In the genomic region with DNA sequence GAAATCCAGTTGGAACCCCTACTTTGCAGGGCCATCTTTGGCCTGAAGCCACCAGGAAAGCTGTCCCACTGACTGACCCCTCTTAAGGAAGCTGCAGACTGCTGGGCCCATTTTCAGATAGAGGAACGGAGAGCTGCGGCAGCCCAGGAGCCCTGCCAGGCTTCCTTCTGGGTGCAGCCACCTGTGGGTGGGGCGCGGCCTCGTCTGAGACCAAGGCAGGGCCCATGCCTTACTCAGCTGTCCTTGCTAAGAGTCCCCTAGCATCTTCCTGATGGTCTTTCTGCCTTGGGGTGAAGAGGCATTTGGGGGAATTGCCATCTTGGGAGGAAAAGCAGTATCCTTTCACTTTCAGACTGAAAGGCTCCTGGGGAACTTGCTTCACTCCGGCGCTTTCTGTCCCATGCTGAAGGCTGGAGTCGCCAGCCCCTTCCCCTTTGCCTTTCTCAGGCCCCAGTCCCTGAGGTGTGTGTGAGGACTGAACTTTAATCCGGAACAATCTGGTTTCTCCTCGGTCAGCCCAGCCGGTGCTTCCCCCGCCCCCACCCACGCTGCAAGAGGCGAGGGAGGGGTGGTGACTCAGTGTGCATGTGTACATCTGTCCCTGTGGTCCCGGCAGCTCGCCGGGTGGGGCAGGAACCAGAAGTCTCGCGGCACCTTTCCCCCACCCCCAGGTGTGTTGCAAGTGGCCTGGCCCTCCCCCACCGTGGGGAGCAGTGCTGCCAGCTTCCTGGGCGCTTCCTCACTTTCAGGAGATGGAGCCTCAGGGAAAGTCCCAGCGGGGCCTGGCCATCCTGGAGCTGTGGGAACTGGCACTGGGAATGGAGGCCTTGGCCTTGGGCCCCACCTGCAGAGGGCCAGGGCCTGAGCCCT, we compare ENCODE assay signal across 8 cellular contexts. TPM values are rescaled to one million over a fixed set of nuclear protein-coding genes. Genes with fewer than 3 reads are reported as not detected.
DNase-seq lines count a peak whose midpoint lies in the region; ATAC-seq and TF ChIP-seq lines count a peak whose summit lies in the region.

No MANE protein-coding gene starts in this region.

- no peak overlapping the region for H2BK15ac ChIP-seq in mesendoderm (replicated peaks; ENCODE audit: low read depth)

- no peak overlapping the region for H2BK120ac ChIP-seq in mesendoderm (ENCODE audit: low read depth, low read length)

- no peak overlapping the region for H3K9ac ChIP-seq in mesendoderm (ENCODE audit: low read length)

- H3K27me3 ChIP-seq in MG63 (no peaks in the 10 kb centered on the region), mesendoderm (ENCODE audit: insufficient read depth, low read length, poor library complexity) (no peaks in the 10 kb centered on the region)

- H3K4me1 ChIP-seq in mesendoderm (ENCODE audit: control insufficient read depth, low read depth, low read length): peaks cover 15% of the 10 kb centered on the region

- H4K5ac ChIP-seq in mesendoderm (ENCODE audit: low read length): no peak overlapping the region

- no peak for TF ChIP-seq CTCF in choroid plexus epithelial cell (conservative IDR thresholded peaks at IDR 0.05; ENCODE audit: low read depth, low read length)

- peak overlapping the region; percentile 28 for H3K4me3 ChIP-seq in MG63
- H3K4me3 ChIP-seq in choroid plexus epithelial cell (ENCODE audit: low read depth, low read length): peak overlapping the region; percentile 34
- no peak overlapping the region for H3K4me3 ChIP-seq in mesendoderm (ENCODE audit: low read length)

- no peak overlapping the region for H3K23ac ChIP-seq in mesendoderm (ENCODE audit: low read length)

- H4K8ac ChIP-seq in mesendoderm (ENCODE audit: low read depth, low read length): no peak overlapping the region

- no peak overlapping the region for H3K56ac ChIP-seq in mesendoderm (ENCODE audit: low read length)

- no peak overlapping the region for H3K27ac ChIP-seq in mesendoderm (ENCODE audit: low read depth, low read length)

- H3K4ac ChIP-seq in mesendoderm (ENCODE audit: low read depth, low read length): no peak overlapping the region

- no peak overlapping the region for H2BK5ac ChIP-seq in mesendoderm (ENCODE audit: low read length)

- no peak overlapping the region for H3K4me2 ChIP-seq in mesendoderm (ENCODE audit: low read length)

- no peak overlapping the region for H3K18ac ChIP-seq in mesendoderm (ENCODE audit: low read length)

- no CpG with 5 or more reads among the region's 22 CpGs for WGBS in mesendoderm (ENCODE audit: extremely low coverage, insufficient coverage, low lambda C conversion rate)

- DNase-seq in Ammon's horn (ENCODE audit: low spot score) (peak; percentile 52), MG63 (peak; percentile 90), choroid plexus epithelial cell (ENCODE audit: low read depth) (peak; percentile 89), mesendoderm (peak; percentile 11), NCI-H2227 treated with DMSO at 0.1 percent for 48 hours (lab: John Stamatoyannopoulos, UW) (no peak)
- peak; percentile 83 for DNase-seq in activated CD4-positive, alpha-beta T cell treated with anti-CD3 and anti-CD28 coated beads for 1 hour
- DNase-seq in stimulated activated CD8-positive, alpha-beta memory T cell treated with anti-CD3 and anti-CD28 coated beads, Interleukin-4, amount 100 ng/mL, for 24 hours (ENCODE audit: low read depth): peak; percentile 91

- no peak overlapping the region for H2AK5ac ChIP-seq in mesendoderm (ENCODE audit: low read length)

- H3K9me3 ChIP-seq in MG63: no peaks in the 10 kb centered on the region

- H3K79me2 ChIP-seq in mesendoderm (ENCODE audit: control insufficient read depth, insufficient read depth, low read length): peaks cover 35% of the 10 kb centered on the region

- peak; percentile 49 for ATAC-seq in GM19463 (IDR thresholded peaks at IDR 0.05; ENCODE audit: unreplicated experiment)

- peaks cover 60% of the 10 kb centered on the region for H3K36me3 ChIP-seq in MG63
- H3K36me3 ChIP-seq in mesendoderm (ENCODE audit: control insufficient read depth, insufficient read depth, low read length): peaks cover 13% of the 10 kb centered on the region

- H3K79me1 ChIP-seq in mesendoderm (ENCODE audit: low read length): peaks cover 23% of the 10 kb centered on the region

RNA-seq across cellular contexts. Expression of gene ZC3H12A, which starts 5.1 kb away (rescaled TPM):
- 2.2 and 3.8 TPM in 2 replicates for total RNA-seq in MG63 (2014; rRNA removed; shearing (Covaris generic); ENCODE audit: low replicate concordance)
- 5.6 TPM for polyA plus RNA-seq in mesendoderm (2013, experiment 1 of 2)
- polyA plus RNA-seq in mesendoderm (2013, experiment 2 of 2): 6.0 TPM

RNA-seq across cellular contexts. Expression of gene MEAF6, which starts 35.1 kb away (rescaled TPM):
- 64.6 and 68.7 TPM in 2 replicates for total RNA-seq in MG63 (2014; rRNA removed; shearing (Covaris generic); ENCODE audit: low replicate concordance)
- 42.9 TPM for polyA plus RNA-seq in mesendoderm (2013, experiment 1 of 2)
- 44.9 TPM for polyA plus RNA-seq in mesendoderm (2013, experiment 2 of 2)
